In genomic region chr2:190468814-190469569, GRCh38 we compare ENCODE assay signal across 8 cellular contexts.
DNase-seq lines count a peak whose midpoint lies in the region; ATAC-seq and TF ChIP-seq lines count a peak whose summit lies in the region.

No MANE protein-coding gene starts in this region.

- H3F3A ChIP-seq in GM23248 (ENCODE audit: insufficient read depth), result peaks cover 19% of the 10 kb centered on the region

- no peaks in the 10 kb centered on the region for H3K27me3 ChIP-seq in GM23248 (replicated peaks; ENCODE audit: insufficient read depth)

- TF ChIP-seq CTCF in foreskin fibroblast (IDR thresholded peaks at IDR 0.05; ENCODE audit: low read depth, low read length), result no peak

- H3K4me2 ChIP-seq in GM23248 (ENCODE audit: unreplicated experiment), result peak overlapping the region; percentile 52

- no peak overlapping the region for H2AFZ ChIP-seq in GM23248

- H4K20me1 ChIP-seq in GM23248 (ENCODE audit: insufficient read depth), result no peaks in the 10 kb centered on the region

- DNase-seq in DMS79 (lab: John Stamatoyannopoulos, UW) (peak; percentile 95), GM23248 (peak; percentile 97), NAMALWA (ENCODE audit: low spot score) (peak; percentile 60), SK-N-MC (ENCODE audit: low read depth, low spot score) (peak; percentile 99), foreskin fibroblast (peak; percentile 96 to 98), posterior cingulate gyrus (peak in 7 of 10 donors; percentile 21 to 86 (median 57))

- H3K36me3 ChIP-seq in GM23248 (ENCODE audit: low read depth) (no peaks in the 10 kb centered on the region), SK-N-MC (ENCODE audit: insufficient read depth, low read length) (peaks cover 8% of the 10 kb centered on the region; the same call in 1 of the 2 replicates)

- intact Hi-C loops in posterior cingulate gyrus (cut with DNase I), result no loop called here

- no peak overlapping the region for H3K4me3 ChIP-seq in GM23248
- H3K4me3 ChIP-seq in SK-N-MC, result peak overlapping the region; percentile 75
- H3K4me3 ChIP-seq in foreskin fibroblast (ENCODE audit: low read depth in 1 of 2, low read length in 2 of 2), result no peak overlapping the region

- 12 to 15% methylated on average over 4 of the region's 4 CpGs for WGBS in GM23248 (ENCODE audit: low coverage in 1 of 2, low lambda C conversion rate in 2 of 2, missing lambda C conversion rate in 2 of 2), 2 experiments

- H3K9ac ChIP-seq in GM23248, result peak overlapping the region; percentile 57
- peak overlapping the region; percentile 24 for H3K9ac ChIP-seq in SK-N-MC (ENCODE audit: insufficient read length)

- H3K27ac ChIP-seq in GM23248 (peak overlapping the region; percentile 81), SK-N-MC (peak overlapping the region; percentile 98)

- H3K79me2 ChIP-seq in GM23248 (ENCODE audit: insufficient read depth), result no peaks in the 10 kb centered on the region

- H3K9me2 ChIP-seq in GM23248 (ENCODE audit: insufficient read depth), result no peaks in the 10 kb centered on the region

- ATAC-seq in HG02981 (IDR thresholded peaks at IDR 0.05; ENCODE audit: unreplicated experiment) (no peak), HG02884 (IDR thresholded peaks at IDR 0.05; ENCODE audit: unreplicated experiment) (no peak)

- in situ Hi-C loops in GM23248 (cut with MboI), result no loop called here

- peaks cover 43% of the 10 kb centered on the region for H3K4me1 ChIP-seq in GM23248 (ENCODE audit: insufficient read depth)

- H3K9me3 ChIP-seq in GM23248 (ENCODE audit: low read depth) (no peaks in the 10 kb centered on the region), SK-N-MC (ENCODE audit: low read depth, low read length) (no peaks in the 10 kb centered on the region; the same call in 1 of the 2 replicates)
